In genomic region chr19:6360857-6361216, GRCh38 we compare ENCODE assay signal across 9 cellular contexts. TPM values are rescaled to one million over a fixed set of nuclear protein-coding genes. Genes with fewer than 3 reads are reported as not detected.
A peak's percentile ranks its signal among the peaks of the same experiment; 100 is the strongest.
DNase-seq lines count a peak whose midpoint lies in the region; ATAC-seq and TF ChIP-seq lines count a peak whose summit lies in the region.
"Not testable (repeated sequence)": the region's sequence is repeated elsewhere in the genome, so short reads cannot be mapped to it uniquely, and the experiment has no call there.
"Had no signal": no experiment of that assay in that cellular context is flagged by ENCODE, and none has a peak within 500 bp of the region (broad histone marks: within the 10 kb centered on the region; RNA-seq: fewer than 3 reads in every experiment).

No MANE protein-coding gene starts in this region.

- H4K20me1 ChIP-seq in DOHH2 (ENCODE audit: control insufficient read depth, insufficient read depth, low read depth, low read length); MM.1S (ENCODE audit: insufficient read depth, low read length): not testable (repeated sequence)

- peak overlapping the region; percentile 91 for H3K4me3 Mint-ChIP-seq in activated CD4-positive, alpha-beta T cell treated with anti-CD3 and anti-CD28 coated beads, Interleukin-2, amount 10 ng/mL, durations not matched to agents 7 days and 5 days
- peak overlapping the region; percentile 90 to 98 (median 91) for H3K4me3 Mint-ChIP-seq in brain

- H3K9me3 ChIP-seq in DOHH2 (ENCODE audit: control insufficient read depth, insufficient read depth, low read length); MM.1S (replicated peaks; ENCODE audit: insufficient read depth, low read length); mesodermal cell (ENCODE audit: control insufficient read depth, low read length); psoas muscle; upper lobe of left lung: not testable (repeated sequence)

- intact Hi-C loops in psoas muscle (cut with DNase I), result loop anchor here in 1 of 2 donors (5.0 kb wide), 1 partner anchor 139 kb away; no protein-coding TSS in a partner anchor

- H3K9me2 ChIP-seq in DOHH2 (replicated peaks; ENCODE audit: control insufficient read depth, low read length); MM.1S (replicated peaks; ENCODE audit: insufficient read depth, low read length): not testable (repeated sequence)

- H2AFZ ChIP-seq in MM.1S (ENCODE audit: low read length), result peak overlapping the region; percentile 42; the same call in 1 of the 2 replicates

- POLR2A ChIA-PET in activated CD4-positive, alpha-beta T cell treated with anti-CD3 and anti-CD28 coated beads, Interleukin-2, amount 10 ng/mL, durations not matched to agents 7 days and 5 days (lab: Charles Lee), result interaction anchor here (0.7 to 3.0 kb wide), 2 partner anchors 11 to 508 kb away, joined by 3 to 19 read pairs; partner anchors contain the start of gene ALKBH7

- H3K4me1 ChIP-seq in DOHH2 (ENCODE audit: control insufficient read depth, low read length); MM.1S (ENCODE audit: low read length); mesodermal cell (ENCODE audit: control insufficient read depth, insufficient read depth, low read length, poor library complexity, severe bottlenecking); psoas muscle: not testable (repeated sequence)
- H3K4me1 ChIP-seq in upper lobe of left lung, result peaks cover 9 to 18% (median 16%) of the 10 kb centered on the region in 4 donors

- not testable (repeated sequence) for TF ChIP-seq EP300 in upper lobe of left lung (IDR thresholded peaks at IDR 0.05)

- H3K27me3 Mint-ChIP-seq in activated CD4-positive, alpha-beta T cell treated with anti-CD3 and anti-CD28 coated beads, Interleukin-2, amount 10 ng/mL, durations not matched to agents 7 days and 5 days, result not testable (repeated sequence)
- H3K27me3 Mint-ChIP-seq in brain, result peaks cover 10% of the 10 kb centered on the region

- H3K27ac Mint-ChIP-seq in activated CD4-positive, alpha-beta T cell treated with anti-CD3 and anti-CD28 coated beads, Interleukin-2, amount 10 ng/mL, durations not matched to agents 7 days and 5 days, result not testable (repeated sequence)
- peak overlapping the region in 2 of 5 experiments; percentile 86 to 88 for H3K27ac Mint-ChIP-seq in brain

- peak overlapping the region; percentile 70 for H3K4me2 ChIP-seq in DOHH2 (ENCODE audit: low read length)
- peak overlapping the region; percentile 96; the same call in 1 of the 2 replicates for H3K4me2 ChIP-seq in MM.1S (ENCODE audit: low read depth, low read length)

- H3K9me3 Mint-ChIP-seq in activated CD4-positive, alpha-beta T cell treated with anti-CD3 and anti-CD28 coated beads, Interleukin-2, amount 10 ng/mL, durations not matched to agents 7 days and 5 days; brain: not testable (repeated sequence)

- CTCF ChIA-PET in activated CD4-positive, alpha-beta T cell treated with anti-CD3 and anti-CD28 coated beads, Interleukin-2, amount 10 ng/mL, durations not matched to agents 7 days and 5 days (lab: Charles Lee), result interaction anchor here (0.7 to 3.2 kb wide), 3 partner anchors 9 to 13 kb away, joined by 3 to 15 read pairs (median 6); partner anchors contain the start of gene ALKBH7

- H3K36me3 Mint-ChIP-seq in activated CD4-positive, alpha-beta T cell treated with anti-CD3 and anti-CD28 coated beads, Interleukin-2, amount 10 ng/mL, durations not matched to agents 7 days and 5 days (ENCODE audit: low read depth), result peaks cover 25% of the 10 kb centered on the region
- H3K36me3 Mint-ChIP-seq in brain, result peaks cover 24% of the 10 kb centered on the region

- peak overlapping the region; percentile 91; the same call in 1 of the 2 replicates for H3K9ac ChIP-seq in MM.1S (ENCODE audit: low read length)

- TF ChIP-seq POLR2A in upper lobe of left lung (IDR thresholded peaks at IDR 0.05), result not testable (repeated sequence)

- peaks cover 20% of the 10 kb centered on the region for H3K4me1 Mint-ChIP-seq in activated CD4-positive, alpha-beta T cell treated with anti-CD3 and anti-CD28 coated beads, Interleukin-2, amount 10 ng/mL, durations not matched to agents 7 days and 5 days
- H3K4me1 Mint-ChIP-seq in brain, result peaks cover 11% of the 10 kb centered on the region

- H3K4me3 ChIP-seq in DOHH2 (ENCODE audit: low read length) (peak overlapping the region; percentile 72), MM.1S (ENCODE audit: low read length) (peak overlapping the region; percentile 82), fibroblast of pulmonary artery (replicated peaks; ENCODE audit: low read depth, low read length) (peak overlapping the region; percentile 81), mesodermal cell (ENCODE audit: extremely low read depth, insufficient read depth, low read length, poor library complexity, severe bottlenecking) (peak overlapping the region; percentile 74), psoas muscle (peak overlapping the region; percentile 95), upper lobe of left lung (peak overlapping the region in 3 of 4 donors; percentile 91 to 99 (median 96))

- not testable (repeated sequence) for H3K27me3 ChIP-seq in DOHH2 (ENCODE audit: control insufficient read depth, low read length); psoas muscle (ENCODE audit: insufficient read depth in 3 of 3, low read length in 2 of 3); upper lobe of left lung
- H3K27me3 ChIP-seq in MM.1S (replicated peaks; ENCODE audit: insufficient read depth, low read length), result peaks cover 28% of the 10 kb centered on the region

- not testable (repeated sequence) for H3K27ac ChIP-seq in DOHH2 (ENCODE audit: low read depth, low read length); MM.1S (ENCODE audit: low read length); mesodermal cell (ENCODE audit: low read depth, low read length, severe bottlenecking)
- H3K27ac ChIP-seq in psoas muscle (peak overlapping the region; percentile 85), upper lobe of left lung (peak overlapping the region; percentile 81 to 97 (median 94))

- not testable (repeated sequence) for ATAC-seq in psoas muscle; upper lobe of left lung (ENCODE audit: low FRiP score in 2 of 2)

- peaks cover 23% of the 10 kb centered on the region for H3K79me2 ChIP-seq in DOHH2 (ENCODE audit: control insufficient read depth, low read length)
- peaks cover 28% of the 10 kb centered on the region for H3K79me2 ChIP-seq in MM.1S (ENCODE audit: low read length)

- H3F3A ChIP-seq in DOHH2 (ENCODE audit: control insufficient read depth, insufficient read depth); MM.1S (ENCODE audit: insufficient read depth, low read length): not testable (repeated sequence)

- H3K36me3 ChIP-seq in DOHH2 (ENCODE audit: control insufficient read depth, low read length) (peaks cover 26% of the 10 kb centered on the region), mesodermal cell (ENCODE audit: control insufficient read depth, insufficient read depth, low read length) (peaks cover 23% of the 10 kb centered on the region), psoas muscle (ENCODE audit: insufficient read depth in 1 of 2, low read depth in 1 of 2) (peaks cover 5 to 27% of the 10 kb centered on the region in 2 donors), upper lobe of left lung (peaks cover 15 to 23% (median 19%) of the 10 kb centered on the region in 4 donors)
- not testable (repeated sequence) for H3K36me3 ChIP-seq in MM.1S (replicated peaks; ENCODE audit: insufficient read depth, low read length)

- not testable (repeated sequence) for TF ChIP-seq CTCF in DOHH2 (IDR thresholded peaks at IDR 0.05; ENCODE audit: low read depth, low read length, poor library complexity, severe bottlenecking); MM.1S (IDR thresholded peaks at IDR 0.05; ENCODE audit: low read length); brain (conservative IDR thresholded peaks at IDR 0.05); fibroblast of pulmonary artery (IDR thresholded peaks at IDR 0.05; ENCODE audit: low read length, missing control alignments); psoas muscle (IDR thresholded peaks at IDR 0.05); upper lobe of left lung (IDR thresholded peaks at IDR 0.05)

- not testable (repeated sequence) for DNase-seq in MM.1S; activated CD4-positive, alpha-beta T cell treated with anti-CD3 and anti-CD28 coated beads, Interleukin-2, amount 10 ng/mL, durations not matched to agents 7 days and 5 days; fibroblast of pulmonary artery (ENCODE audit: low read depth); psoas muscle
- DNase-seq in upper lobe of left lung, result peak in 1 of 2 donors; percentile 65

- WGBS in mesodermal cell (ENCODE audit: insufficient coverage in 2 of 2), 2 experiments, result 89 to 96% methylated on average over 5 to 10 of the region's 10 CpGs
- WGBS in psoas muscle, 3 donors, result 94 to 97% (median 94%) methylated on average over 10 of the region's 10 CpGs
- 93 to 96% methylated on average over 10 of the region's 10 CpGs for WGBS in upper lobe of left lung, 2 donors

RNA-seq across cellular contexts. Expression of gene CLPP, which starts 0.5 kb away (rescaled TPM):
- total RNA-seq in activated CD4-positive, alpha-beta T cell treated with anti-CD3 and anti-CD28 coated beads, Interleukin-2, amount 10 ng/mL, durations not matched to agents 7 days and 5 days, result 100 to 1,000 TPM; 124 to 125 TPM
- 178 TPM for polyA plus RNA-seq in brain (ENCODE audit: insufficient read depth, low read depth, low replicate concordance)
- 107 TPM for polyA plus RNA-seq in mesodermal cell (2013, experiment 1 of 2)
- polyA plus RNA-seq in mesodermal cell (2013, experiment 2 of 2), result 80.0 TPM
- total RNA-seq in psoas muscle, result 100 to 1,000 TPM in 3 of 4 donors, 10 to 100 TPM in 1; 82.0 to 121 (median 116) TPM
- 100 to 1,000 TPM; 101 to 140 (median 121) TPM for polyA plus RNA-seq in psoas muscle
- total RNA-seq in upper lobe of left lung, result 10 to 100 TPM; 46.1 to 93.2 (median 66.2) TPM

RNA-seq across cellular contexts. Expression of gene ALKBH7, which starts 11.8 kb away (rescaled TPM):
- total RNA-seq in activated CD4-positive, alpha-beta T cell treated with anti-CD3 and anti-CD28 coated beads, Interleukin-2, amount 10 ng/mL, durations not matched to agents 7 days and 5 days, result 10 to 100 TPM; 32.8 to 48.2 TPM
- polyA plus RNA-seq in brain (ENCODE audit: insufficient read depth, low read depth, low replicate concordance) (142 TPM), psoas muscle (100 to 1,000 TPM in 1 of 3 donors, 10 to 100 TPM in 2; 71.5 to 114 (median 99.5) TPM)
- 66.9 TPM for polyA plus RNA-seq in mesodermal cell (2013, experiment 1 of 2)
- 57.4 TPM for polyA plus RNA-seq in mesodermal cell (2013, experiment 2 of 2)
- total RNA-seq in psoas muscle (100 to 1,000 TPM in 2 of 4 donors, 10 to 100 TPM in 2; 72.3 to 120 (median 96.8) TPM), upper lobe of left lung (100 to 1,000 TPM in 1 of 6 donors, 10 to 100 TPM in 5; 58.5 to 105 (median 77.0) TPM)

RNA-seq across cellular contexts. Expression of gene PSPN, which starts 14.9 kb away (rescaled TPM):
- 1 to 10 TPM; 2.4 TPM for total RNA-seq in activated CD4-positive, alpha-beta T cell treated with anti-CD3 and anti-CD28 coated beads, Interleukin-2, amount 10 ng/mL, durations not matched to agents 7 days and 5 days
- polyA plus RNA-seq in brain (ENCODE audit: insufficient read depth, low read depth, low replicate concordance) (5.9 TPM), psoas muscle (1 to 10 TPM in 1 of 3 donors, under 1 TPM in 2; 0.34 to 1.3 (median 0.78) TPM)
- polyA plus RNA-seq in mesodermal cell (2013, experiment 1 of 2), result 1.8 TPM
- polyA plus RNA-seq in mesodermal cell (2013, experiment 2 of 2), result 1.2 TPM
- total RNA-seq in psoas muscle (1 to 10 TPM in 1 of 4 donors, under 1 TPM in 3; 0.55 to 1.0 (median 0.65) TPM), upper lobe of left lung (1 to 10 TPM in 5 of 6 donors, under 1 TPM in 1; 1.00 to 2.6 (median 1.5) TPM)

RNA-seq across cellular contexts. Expression of gene ACER1, which starts 27.4 kb away (rescaled TPM):
- total RNA-seq in activated CD4-positive, alpha-beta T cell treated with anti-CD3 and anti-CD28 coated beads, Interleukin-2, amount 10 ng/mL, durations not matched to agents 7 days and 5 days, result under 1 TPM; 0.81 to 0.82 TPM
- polyA plus RNA-seq in brain (ENCODE audit: insufficient read depth, low read depth, low replicate concordance), result not detected
- not detected for polyA plus RNA-seq in mesodermal cell (2013, experiment 1 of 2)
- not detected for polyA plus RNA-seq in mesodermal cell (2013, experiment 2 of 2)
- total RNA-seq in psoas muscle, result not detected
- not detected for polyA plus RNA-seq in psoas muscle
- not detected for total RNA-seq in upper lobe of left lung
- total RNA-seq: left ventricle myocardium superior had no signal

RNA-seq across cellular contexts. Expression of gene GTF2F1, which starts 32.1 kb away (rescaled TPM):
- total RNA-seq in activated CD4-positive, alpha-beta T cell treated with anti-CD3 and anti-CD28 coated beads, Interleukin-2, amount 10 ng/mL, durations not matched to agents 7 days and 5 days, result 10 to 100 TPM; 61.4 to 67.7 TPM
- 128 TPM for polyA plus RNA-seq in brain (ENCODE audit: insufficient read depth, low read depth, low replicate concordance)
- polyA plus RNA-seq in mesodermal cell (2013, experiment 1 of 2), result 60.0 TPM
- 57.4 TPM for polyA plus RNA-seq in mesodermal cell (2013, experiment 2 of 2)
- total RNA-seq in psoas muscle, result 10 to 100 TPM; 23.7 to 37.0 (median 33.3) TPM
- 10 to 100 TPM; 33.8 to 60.0 (median 42.8) TPM for polyA plus RNA-seq in psoas muscle
- total RNA-seq in upper lobe of left lung, result 10 to 100 TPM; 40.3 to 76.6 (median 51.0) TPM
